8 cellular contexts compared by ENCODE assay signal in genomic region chr6:3456794-3457709, GRCh38. TPM values are rescaled to one million over a fixed set of nuclear protein-coding genes. Genes with fewer than 3 reads are reported as not detected.
DNase-seq lines count a peak whose midpoint lies in the region; ATAC-seq and TF ChIP-seq lines count a peak whose summit lies in the region.

TSS of gene SLC22A23 (minus strand) at chr6:3457050. CDS start at chr6:3456559, 491 bp downstream.

- peak in 1 of 2 donors; percentile 14 for TF ChIP-seq POLR2A in gastroesophageal sphincter (IDR thresholded peaks at IDR 0.05)

- H3K4me1 ChIP-seq in Panc1 (ENCODE audit: control insufficient read depth, insufficient read depth, low read length) = peaks cover 16% of the 10 kb centered on the region
- peaks cover 0 to 49% (median 20%) of the 10 kb centered on the region in 3 donors for H3K4me1 ChIP-seq in gastroesophageal sphincter
- H3K4me1 ChIP-seq in neuronal stem cell (ENCODE audit: control insufficient read depth in 2 of 2, insufficient read depth in 1 of 2, low read depth in 1 of 2, low read length in 2 of 2) = peaks cover 13 to 36% of the 10 kb centered on the region in 2 donors

- H2AFZ ChIP-seq in neuronal stem cell (ENCODE audit: low read length) = peak within 1 kb of the TSS; percentile 96

- H3K27ac ChIP-seq in Panc1 (ENCODE audit: low read length) (no peak within 1 kb of the TSS), gastroesophageal sphincter (peak within 1 kb of the TSS; percentile 49 to 87 (median 82)), neuronal stem cell (replicated peaks; ENCODE audit: low read length) (no peak within 1 kb of the TSS)

- H4K8ac ChIP-seq in neuronal stem cell (ENCODE audit: low read depth, low read length) = peak within 1 kb of the TSS; percentile 74

- H3K9me3 ChIP-seq in Panc1 (ENCODE audit: control insufficient read depth, insufficient read depth, low read depth, low read length) (no peaks in the 10 kb centered on the region), gastroesophageal sphincter (no peaks in the 10 kb centered on the region), neuronal stem cell (replicated peaks in 1 of 2; ENCODE audit: control insufficient read depth in 2 of 2, insufficient read depth in 1 of 2, low read depth in 1 of 2, low read length in 2 of 2) (no peaks in the 10 kb centered on the region)

- H2AK5ac ChIP-seq in neuronal stem cell (ENCODE audit: low read depth, low read length) = peak within 1 kb of the TSS; percentile 41

- CTCF ChIA-PET in Panc1 (lab: Charles Lee) = interaction anchor here (0.6 to 0.7 kb wide), 3 partner anchors 16 to 46 kb away, joined by 4 to 5 read pairs (median 4); no protein-coding TSS in a partner anchor

- no peaks in the 10 kb centered on the region for H3K79me1 ChIP-seq in neuronal stem cell (ENCODE audit: low read depth, low read length)

- H3K14ac ChIP-seq in neuronal stem cell (ENCODE audit: low read length) = peak within 1 kb of the TSS; percentile 25

- POLR2A ChIA-PET in Panc1 (lab: Charles Lee) = no interaction called here

- in situ Hi-C loops in Panc1 (cut with HindIII; ENCODE audit: low pct_unique_long_range_greater_than_20kb, low sequenced_read_pairs) = no loop called here

- BruUV-seq in Panc1 (replicated peaks; lab: Mats Ljungman, UMichigan) = no TSS peak

- H3K36me3 ChIP-seq in Panc1 (ENCODE audit: control insufficient read depth, insufficient read depth, low read length) (no peaks in the 10 kb centered on the region), gastroesophageal sphincter (no peaks in the 10 kb centered on the region), neuronal stem cell (replicated peaks in 1 of 2; ENCODE audit: control insufficient read depth in 2 of 2, insufficient read depth in 2 of 2, low read length in 2 of 2) (no peaks in the 10 kb centered on the region)

- TF ChIP-seq CTCF in Panc1 (IDR thresholded peaks at IDR 0.05) (peak; percentile 97), gastroesophageal sphincter (IDR thresholded peaks at IDR 0.05) (peak; percentile 64 to 98 (median 85)), subcutaneous adipose tissue (IDR thresholded peaks at IDR 0.05; ENCODE audit: low read depth) (no peak)

- intact Hi-C loops in Panc1 (cut with micrococcal nuclease; ENCODE audit: unreplicated experiment) = loop anchor here (10.0 kb wide), 2 partner anchors 162 to 278 kb away; no protein-coding TSS in a partner anchor

- H3K18ac ChIP-seq in neuronal stem cell (ENCODE audit: low read length) = peak within 1 kb of the TSS; percentile 90

- no peak for TF ChIP-seq EP300 in gastroesophageal sphincter (IDR thresholded peaks at IDR 0.05)

- H3K4me3 ChIP-seq in Panc1 (ENCODE audit: low read depth in 2 of 2, low read length in 2 of 2) = peak within 1 kb of the TSS; percentile 48 to 52
- H3K4me3 ChIP-seq in gastroesophageal sphincter = peak within 1 kb of the TSS; percentile 53 to 74
- H3K4me3 ChIP-seq in neuronal stem cell (ENCODE audit: low read length in 2 of 2) = peak within 1 kb of the TSS; percentile 62 to 85

- peak within 1 kb of the TSS; percentile 79 for H3K9ac ChIP-seq in neuronal stem cell (ENCODE audit: low read depth, low read length, poor library complexity)

- H3K4me2 ChIP-seq in neuronal stem cell (ENCODE audit: insufficient read depth, low read length, poor library complexity, severe bottlenecking) = peak within 1 kb of the TSS; percentile 100

- no peak within 1 kb of the TSS for H4K91ac ChIP-seq in neuronal stem cell (ENCODE audit: low read depth, low read length, poor library complexity)

- ATAC-seq in HG03354 (IDR thresholded peaks at IDR 0.05; ENCODE audit: poor library complexity, severe bottlenecking, unreplicated experiment) = peak; percentile 65
- peak; percentile 81 for ATAC-seq in Panc1
- peak; percentile 85 for ATAC-seq in gastroesophageal sphincter
- ATAC-seq in HG03342 (IDR thresholded peaks at IDR 0.05; ENCODE audit: unreplicated experiment) = no peak

- no peak within 1 kb of the TSS for H2BK5ac ChIP-seq in neuronal stem cell (ENCODE audit: low read length)

- no peak within 1 kb of the TSS for H3K4ac ChIP-seq in neuronal stem cell (ENCODE audit: low read length)

- no peak within 1 kb of the TSS for H2BK12ac ChIP-seq in neuronal stem cell (ENCODE audit: low read length)

- H2BK15ac ChIP-seq in neuronal stem cell (ENCODE audit: low read length) = peak within 1 kb of the TSS; percentile 54

- peak within 1 kb of the TSS; percentile 40 for H2BK120ac ChIP-seq in neuronal stem cell (ENCODE audit: low read depth, low read length)

- peak within 1 kb of the TSS; percentile 76 for H3K23ac ChIP-seq in neuronal stem cell (ENCODE audit: low read depth, low read length, poor library complexity)

- DNase-seq in GM03348 (ENCODE audit: low spot score) (peak; percentile 94), Panc1 (ENCODE audit: low read depth, low spot score) (no peak), neuronal stem cell (ENCODE audit: low spot score) (peak; percentile 86)
- DNase-seq in activated effector memory CD4-positive, alpha-beta T cell treated with Interleukin-2 at 50 U/mL for 16 hours = peak; percentile 65

- WGBS in gastroesophageal sphincter (ENCODE audit: low coverage in 1 of 2), 2 donors = 0% methylated on average over 2 to 4 of the region's 116 CpGs
- no CpG with 5 or more reads among the region's 116 CpGs for WGBS in neuronal stem cell (ENCODE audit: extremely low coverage in 2 of 2, insufficient read length in 2 of 2, insufficient replicate concordance in 1 of 2), 2 donors

- peaks cover 15% of the 10 kb centered on the region for H3K27me3 ChIP-seq in Panc1 (ENCODE audit: control insufficient read depth, insufficient read depth, low read length)
- H3K27me3 ChIP-seq in gastroesophageal sphincter = no peaks in the 10 kb centered on the region
- peaks cover 0 to 43% (median 12%) of the 10 kb centered on the region in 3 experiments for H3K27me3 ChIP-seq in neuronal stem cell (ENCODE audit: control insufficient read depth in 3 of 3, insufficient read depth in 3 of 3, low read depth in 1 of 3, low read length in 3 of 3)

RNA-seq across cellular contexts. Expression of gene SLC22A23, which starts in this region (rescaled TPM):
- 4.5 TPM for total RNA-seq in Panc1 (2021; ENCODE audit: unreplicated experiment)
- 6.2 TPM for polyA plus RNA-seq in Panc1 (2012; ENCODE audit: insufficient read length)
- 10 to 100 TPM in 1 of 4 donors, 1 to 10 TPM in 3; 6.2 to 10.8 (median 7.8) TPM for total RNA-seq in gastroesophageal sphincter
- polyA plus RNA-seq in neuronal stem cell (2013, experiment 1 of 2) = 3.6 TPM
- 3.7 TPM for polyA plus RNA-seq in neuronal stem cell (2013, experiment 2 of 2)
- total RNA-seq in subcutaneous adipose tissue = 10 to 100 TPM in 3 of 4 donors, 1 to 10 TPM in 1; 9.0 to 25.1 (median 13.9) TPM

Comparison
In these comparisons a context has a peak if more than half of its experiments do, and no peak if none do; other contexts are left out.
1. H3K27ac ChIP-seq: peak in gastroesophageal sphincter (4 of 4); none in Panc1 (single experiment) and neuronal stem cell (single experiment).
2. Peak in every context shown above with its lines, with median percentiles within 50 percentile points of each other: H3K4me3 ChIP-seq.